ENCODE assay signal across 8 cellular contexts in genomic region chr5:113612060-113612496, GRCh38.
DNase-seq lines count a peak whose midpoint lies in the region; ATAC-seq and TF ChIP-seq lines count a peak whose summit lies in the region.

No MANE protein-coding gene starts in this region.

- peak; percentile 91 for TF ChIP-seq RAD21 in neural cell (conservative IDR thresholded peaks at IDR 0.05)

- peak; percentile 83 for ATAC-seq in GM19372 (IDR thresholded peaks at IDR 0.05; ENCODE audit: low read depth, unreplicated experiment)
- peak; percentile 85 for ATAC-seq in HG03432 (IDR thresholded peaks at IDR 0.05; ENCODE audit: unreplicated experiment)

- DNase-seq in RPMI7951 (ENCODE audit: low read depth) (peak; percentile 34), epithelial cell of esophagus (ENCODE audit: low read depth) (peak; percentile 47), GF-D8 (lab: John Stamatoyannopoulos, UW) (no peak), amniotic stem cell (lab: John Stamatoyannopoulos, UW) (no peak)

- H3K36me3 ChIP-seq in DOHH2 (ENCODE audit: control insufficient read depth, low read length) = no peaks in the 10 kb centered on the region
- no peaks in the 10 kb centered on the region for H3K36me3 ChIP-seq in neural cell (ENCODE audit: insufficient read depth, low read length)

- H3K79me2 ChIP-seq in DOHH2 (ENCODE audit: control insufficient read depth, low read length) (no peaks in the 10 kb centered on the region), neural cell (replicated peaks; ENCODE audit: insufficient read depth, low read length) (no peaks in the 10 kb centered on the region)

- H3K4me3 ChIP-seq in DOHH2 (ENCODE audit: low read length) (no peak overlapping the region), epithelial cell of esophagus (ENCODE audit: low read length) (no peak overlapping the region), neural cell (ENCODE audit: low read length) (no peak overlapping the region)

- no peaks in the 10 kb centered on the region for H3K4me1 ChIP-seq in DOHH2 (ENCODE audit: control insufficient read depth, low read length)

- H3K4me2 ChIP-seq in DOHH2 (ENCODE audit: low read length) = no peak overlapping the region
- H3K4me2 ChIP-seq in neural cell (ENCODE audit: low read length) = no peak overlapping the region

- no peaks in the 10 kb centered on the region for H3F3A ChIP-seq in DOHH2 (ENCODE audit: control insufficient read depth, insufficient read depth)
- H3F3A ChIP-seq in neural cell (ENCODE audit: insufficient read depth, low read length, poor library complexity, severe bottlenecking) = no peaks in the 10 kb centered on the region

- TF ChIP-seq CTCF in DOHH2 (IDR thresholded peaks at IDR 0.05; ENCODE audit: low read depth, low read length, poor library complexity, severe bottlenecking) (peak; percentile 67), epithelial cell of esophagus (IDR thresholded peaks at IDR 0.05; ENCODE audit: insufficient read depth, low read depth, low read length, missing control alignments) (peak; percentile 42), neural cell (IDR thresholded peaks at IDR 0.05; ENCODE audit: poor library complexity, severe bottlenecking) (peak; percentile 87)

- H4K20me1 ChIP-seq in DOHH2 (ENCODE audit: control insufficient read depth, insufficient read depth, low read depth, low read length) = no peaks in the 10 kb centered on the region
- no peaks in the 10 kb centered on the region for H4K20me1 ChIP-seq in neural cell (ENCODE audit: insufficient read depth)

- TF ChIP-seq EP300 in neural cell (conservative IDR thresholded peaks at IDR 0.05; ENCODE audit: poor library complexity, severe bottlenecking) = no peak

- no peak overlapping the region for H2AFZ ChIP-seq in neural cell (ENCODE audit: low read depth, low read length)

- H3K9me2 ChIP-seq in DOHH2 (replicated peaks; ENCODE audit: control insufficient read depth, low read length) = no peaks in the 10 kb centered on the region
- no peaks in the 10 kb centered on the region for H3K9me2 ChIP-seq in neural cell (ENCODE audit: insufficient read depth, low read length)

- H3K9ac ChIP-seq in neural cell (ENCODE audit: low read length) = no peak overlapping the region

- H3K27ac ChIP-seq in DOHH2 (ENCODE audit: low read depth, low read length) (no peak overlapping the region), neural cell (ENCODE audit: low read length) (no peak overlapping the region)

- H3K9me3 ChIP-seq in DOHH2 (ENCODE audit: control insufficient read depth, insufficient read depth, low read length) (no peaks in the 10 kb centered on the region), neural cell (ENCODE audit: low read length) (peaks cover 3% of the 10 kb centered on the region)

- H3K27me3 ChIP-seq in DOHH2 (ENCODE audit: control insufficient read depth, low read length) (peaks cover 6% of the 10 kb centered on the region; the same call in 1 of the 2 replicates), neural cell (ENCODE audit: insufficient read depth, low read depth, low read length) (no peaks in the 10 kb centered on the region)

TF ChIP-seq in neural cell, 6 proteins besides CTCF, POLR2A, EP300 and RAD21:
- TF ChIP-seq TAF1 (IDR thresholded peaks at IDR 0.05; ENCODE audit: low read depth) = no peak
- TF ChIP-seq MXI1 (conservative IDR thresholded peaks at IDR 0.05; ENCODE audit: poor library complexity, severe bottlenecking) = no peak
- no peak for TF ChIP-seq POLR2AphosphoS5 (IDR thresholded peaks at IDR 0.05)
- peak; percentile 93 for TF ChIP-seq SMC3 (conservative IDR thresholded peaks at IDR 0.05; ENCODE audit: poor library complexity)
- no peak for TF ChIP-seq REST (IDR thresholded peaks at IDR 0.05; ENCODE audit: borderline replicate concordance)
- TF ChIP-seq EZH2 (IDR thresholded peaks at IDR 0.05; ENCODE audit: borderline replicate concordance, insufficient read depth, low read length, poor library complexity, severe bottlenecking) = no peak

Comparison
In these comparisons a context has a peak if more than half of its experiments do, and no peak if none do; other contexts are left out.
1. DNase-seq: peak in RPMI7951 (single experiment) and epithelial cell of esophagus (single experiment); none in GF-D8 (single experiment) and amniotic stem cell (single experiment).
2. Peak in every context shown above with its lines, with median percentiles within 50 percentile points of each other: CTCF ChIP-seq.